In the genomic region with DNA sequence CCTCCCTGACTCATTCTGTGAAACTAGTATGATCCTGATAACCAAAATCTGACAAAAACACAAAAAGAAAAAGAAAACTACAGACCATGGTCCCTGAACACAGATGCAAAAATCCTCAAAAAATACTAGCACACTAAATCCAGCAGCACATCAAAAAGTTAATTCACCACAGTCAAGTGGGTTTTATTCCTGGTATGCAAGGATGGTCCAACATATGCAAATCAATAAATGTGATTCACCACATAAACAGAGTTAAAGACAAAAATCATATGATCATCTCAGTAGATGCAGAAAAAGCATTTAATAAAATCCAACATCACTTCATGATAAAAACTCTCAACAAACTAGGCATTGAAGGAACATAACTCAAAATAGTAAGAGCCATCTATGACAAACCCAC, we compare ENCODE assay signal across 1 cellular context.
TF ChIP-seq lines count a peak whose summit lies in the region.

No MANE protein-coding gene starts in this region.

TF ChIP-seq in H1, 55 proteins besides CTCF, POLR2A, EP300 and RAD21 (continued from another document):
- TF ChIP-seq ZNF274 (IDR thresholded peaks at IDR 0.05; ENCODE audit: borderline replicate concordance, extremely low read depth, low read length) (no peak), TBP (IDR thresholded peaks at IDR 0.05; ENCODE audit: low read depth, low read length) (no peak), CTBP2 (IDR thresholded peaks at IDR 0.05; ENCODE audit: borderline replicate concordance, insufficient read depth, insufficient read length, low read length) (no peak), POLR2AphosphoS5 (IDR thresholded peaks at IDR 0.05; ENCODE audit: low read depth, low read length) (no peak)
